Comparison of ENCODE assay signal across 1 cellular context in genomic region chr14:22976620-22977433, GRCh38.
TF ChIP-seq lines count a peak whose summit lies in the region.

No MANE protein-coding gene starts in this region.

TF ChIP-seq in H1, 55 proteins besides CTCF, POLR2A, EP300 and RAD21:
- no peak for TF ChIP-seq SRF (IDR thresholded peaks at IDR 0.05; ENCODE audit: low read depth, low read length)
